10 cellular contexts compared by ENCODE assay signal in the genomic region with DNA sequence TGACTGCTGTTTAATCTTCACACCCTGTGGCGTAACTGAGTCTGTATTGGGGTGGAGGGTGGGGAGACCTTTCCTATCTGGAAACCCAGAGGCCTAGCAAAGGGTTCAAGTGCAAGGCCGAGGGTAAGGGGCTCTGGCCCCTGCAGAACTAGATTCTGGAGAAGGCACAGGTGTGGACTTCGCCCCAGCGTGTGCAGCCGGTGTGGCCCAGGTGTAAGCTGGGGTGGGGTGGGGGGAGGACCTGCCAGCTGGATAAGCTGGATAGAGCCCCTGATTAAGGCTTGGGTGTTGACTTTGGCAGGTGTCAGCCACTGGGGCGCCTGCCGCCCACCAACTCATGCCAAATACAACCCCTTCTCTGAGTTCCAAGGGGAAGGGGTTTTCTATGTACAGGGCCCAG. TPM values are rescaled to one million over a fixed set of nuclear protein-coding genes. Genes with fewer than 3 reads are reported as not detected.
A peak's percentile ranks its signal among the peaks of the same experiment; 100 is the strongest.
DNase-seq lines count a peak whose midpoint lies in the region; ATAC-seq and TF ChIP-seq lines count a peak whose summit lies in the region.
"Had no signal": no experiment of that assay in that cellular context is flagged by ENCODE, and none has a peak within 500 bp of the region (broad histone marks: within the 10 kb centered on the region; RNA-seq: fewer than 3 reads in every experiment).

No MANE protein-coding gene starts in this region.

- no peak for TF ChIP-seq CTCF in omental fat pad (IDR thresholded peaks at IDR 0.05)

- peak overlapping the region; percentile 76 for H3K4me3 Mint-ChIP-seq in activated T-helper 17 cell treated with anti-CD3 and anti-CD28 coated beads, Interleukin-2, amount 50 U/mL, for 72 hours
- no peak overlapping the region for H3K4me3 Mint-ChIP-seq in stimulated activated memory B cell treated with anti-CD40 and anti-IgM and Interleukin-4, amounts not matched to agents 10 μg/mL and 1 μg/mL and 100 μg/mL, for 72 hours

- no peaks in the 10 kb centered on the region for H3K9me3 Mint-ChIP-seq in activated T-helper 17 cell treated with anti-CD3 and anti-CD28 coated beads, Interleukin-2, amount 50 U/mL, for 72 hours
- peaks cover 3% of the 10 kb centered on the region for H3K9me3 Mint-ChIP-seq in stimulated activated memory B cell treated with anti-CD40 and anti-IgM and Interleukin-4, amounts not matched to agents 10 μg/mL and 1 μg/mL and 100 μg/mL, for 72 hours

- DNase-seq in NCI-H1105 treated with DMSO at 0.1 percent for 48 hours (lab: John Stamatoyannopoulos, UW): peak; percentile 10
- DNase-seq in NCI-H1105 (lab: John Stamatoyannopoulos, UW): no peak
- peak; percentile 55 to 59 for DNase-seq in left colon
- no peak for DNase-seq in omental fat pad (ENCODE audit: low spot score)
- DNase-seq in effector CD4-positive, alpha-beta T cell: no peak
- no peak for DNase-seq in DMS 273 (lab: John Stamatoyannopoulos, UW; ENCODE audit: unreplicated experiment)
- DNase-seq: gastrocnemius medialis, occipital lobe had no signal

- intact Hi-C loops in left colon (cut with DNase I, micrococcal nuclease): no loop called here

- ATAC-seq in activated T-helper 17 cell treated with anti-CD3 and anti-CD28 coated beads, Interleukin-2, amount 50 U/mL, for 72 hours (replicated peaks): no peak
- peak; percentile 56 for ATAC-seq in left colon
- ATAC-seq in stimulated activated memory B cell treated with anti-CD40 and anti-IgM and Interleukin-4, amounts not matched to agents 10 μg/mL and 1 μg/mL and 100 μg/mL, for 72 hours: no peak
- ATAC-seq in omental fat pad (ENCODE audit: low FRiP score): no peak

- H3K36me3 Mint-ChIP-seq in activated T-helper 17 cell treated with anti-CD3 and anti-CD28 coated beads, Interleukin-2, amount 50 U/mL, for 72 hours (ENCODE audit: low read depth): peaks cover 26% of the 10 kb centered on the region
- peaks cover 43% of the 10 kb centered on the region for H3K36me3 Mint-ChIP-seq in stimulated activated memory B cell treated with anti-CD40 and anti-IgM and Interleukin-4, amounts not matched to agents 10 μg/mL and 1 μg/mL and 100 μg/mL, for 72 hours

- no peak overlapping the region for H3K27ac Mint-ChIP-seq in activated T-helper 17 cell treated with anti-CD3 and anti-CD28 coated beads, Interleukin-2, amount 50 U/mL, for 72 hours
- H3K27ac Mint-ChIP-seq in stimulated activated memory B cell treated with anti-CD40 and anti-IgM and Interleukin-4, amounts not matched to agents 10 μg/mL and 1 μg/mL and 100 μg/mL, for 72 hours: peak overlapping the region; percentile 81

- H3K27me3 Mint-ChIP-seq in activated T-helper 17 cell treated with anti-CD3 and anti-CD28 coated beads, Interleukin-2, amount 50 U/mL, for 72 hours: no peaks in the 10 kb centered on the region
- H3K27me3 Mint-ChIP-seq in stimulated activated memory B cell treated with anti-CD40 and anti-IgM and Interleukin-4, amounts not matched to agents 10 μg/mL and 1 μg/mL and 100 μg/mL, for 72 hours: no peaks in the 10 kb centered on the region

- peaks cover 5% of the 10 kb centered on the region for H3K4me1 Mint-ChIP-seq in activated T-helper 17 cell treated with anti-CD3 and anti-CD28 coated beads, Interleukin-2, amount 50 U/mL, for 72 hours
- peaks cover 16% of the 10 kb centered on the region for H3K4me1 Mint-ChIP-seq in stimulated activated memory B cell treated with anti-CD40 and anti-IgM and Interleukin-4, amounts not matched to agents 10 μg/mL and 1 μg/mL and 100 μg/mL, for 72 hours

RNA-seq across cellular contexts. Expression of gene RAB3D, which starts 1.3 kb away (rescaled TPM):
- 10 to 100 TPM in 1 of 2 donors, 1 to 10 TPM in 1; 9.7 to 13.4 TPM for total RNA-seq in activated T-helper 17 cell treated with anti-CD3 and anti-CD28 coated beads, Interleukin-2, amount 50 U/mL, for 72 hours
- 10 to 100 TPM; 34.7 to 37.6 TPM for total RNA-seq in left colon
- total RNA-seq in omental fat pad: 10 to 100 TPM in 3 of 4 donors, 1 to 10 TPM in 1; 8.6 to 33.3 (median 16.8) TPM

RNA-seq across cellular contexts. Expression of gene TMEM205, which starts 7.9 kb away (rescaled TPM):
- 10 to 100 TPM; 30.9 to 31.0 TPM for total RNA-seq in activated T-helper 17 cell treated with anti-CD3 and anti-CD28 coated beads, Interleukin-2, amount 50 U/mL, for 72 hours
- 10 to 100 TPM; 43.5 to 51.9 TPM for total RNA-seq in left colon
- 100 to 1,000 TPM; 144 to 252 (median 185) TPM for total RNA-seq in omental fat pad

RNA-seq across cellular contexts. Expression of gene CCDC159, which starts 8.2 kb away (rescaled TPM):
- 10 to 100 TPM; 17.4 to 45.4 TPM for total RNA-seq in activated T-helper 17 cell treated with anti-CD3 and anti-CD28 coated beads, Interleukin-2, amount 50 U/mL, for 72 hours
- total RNA-seq in left colon (10 to 100 TPM; 28.6 to 30.2 TPM), omental fat pad (10 to 100 TPM; 12.0 to 22.4 (median 16.6) TPM)

RNA-seq across cellular contexts. Expression of gene PLPPR2, which starts 17.1 kb away (rescaled TPM):
- total RNA-seq in activated T-helper 17 cell treated with anti-CD3 and anti-CD28 coated beads, Interleukin-2, amount 50 U/mL, for 72 hours: 1 to 10 TPM; 2.9 to 9.7 TPM
- total RNA-seq in left colon (1 to 10 TPM; 5.4 to 7.3 TPM), omental fat pad (10 to 100 TPM in 3 of 4 donors, 1 to 10 TPM in 1; 10.0 to 30.6 (median 13.9) TPM)

RNA-seq across cellular contexts. Expression of gene SWSAP1, which starts 36.3 kb away (rescaled TPM):
- 1 to 10 TPM; 1.5 to 2.4 TPM for total RNA-seq in activated T-helper 17 cell treated with anti-CD3 and anti-CD28 coated beads, Interleukin-2, amount 50 U/mL, for 72 hours
- 1 to 10 TPM; 3.3 to 3.4 TPM for total RNA-seq in left colon
- 1 to 10 TPM in 3 of 4 donors, under 1 TPM in 1; 0.48 to 3.8 (median 1.6) TPM for total RNA-seq in omental fat pad

Comparison
In these comparisons a context has a peak if more than half of its experiments do, and no peak if none do; other contexts are left out.
1. DNase-seq: peak in NCI-H1105 treated with DMSO at 0.1 percent for 48 hours (single experiment) and left colon (2 of 2); none in NCI-H1105 (single experiment), omental fat pad (single experiment), effector CD4-positive, alpha-beta T cell (single experiment) and DMS 273 (single experiment).